ENCODE assay signal across 7 cellular contexts in the genomic region with DNA sequence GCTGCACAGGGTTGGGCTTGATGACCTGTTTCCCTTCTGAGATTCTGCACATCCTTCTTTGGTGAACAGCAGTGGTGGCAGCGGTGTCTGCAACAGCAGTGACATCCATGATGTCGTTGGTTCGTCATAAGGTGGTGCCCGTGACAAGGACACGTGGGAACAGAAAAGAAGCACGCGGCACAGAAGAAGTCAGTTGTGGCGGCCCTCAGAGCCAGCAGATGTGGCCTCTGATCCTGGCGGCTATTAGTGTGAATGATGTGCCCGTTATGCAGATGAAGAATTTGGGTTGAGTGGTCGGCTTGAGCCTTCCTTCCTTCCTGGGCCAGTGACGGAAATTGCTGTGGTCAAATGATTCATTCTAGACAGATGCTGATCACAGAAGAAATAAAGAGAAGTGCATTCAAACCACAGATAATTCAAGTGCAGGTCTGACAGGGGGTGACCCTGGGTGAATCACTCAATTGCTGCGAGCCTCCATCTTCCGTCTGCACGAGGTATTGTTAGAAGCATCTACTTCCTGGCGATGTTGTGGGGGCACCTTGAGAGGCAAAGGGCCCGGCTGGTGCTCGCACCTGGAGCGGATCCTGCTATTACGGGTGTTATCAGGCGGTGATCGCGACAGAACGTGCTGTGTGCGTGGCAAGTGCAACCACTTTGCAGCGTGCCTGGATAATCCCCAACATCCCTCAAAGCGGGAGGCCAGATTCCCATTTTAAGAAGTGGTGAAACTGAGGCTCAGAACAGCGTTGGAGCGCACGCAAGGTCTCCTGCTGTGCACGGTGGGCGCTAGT.
DNase-seq lines count a peak whose midpoint lies in the region; ATAC-seq and TF ChIP-seq lines count a peak whose summit lies in the region.

No MANE protein-coding gene starts in this region.

- WGBS in IMR-90 (ENCODE audit: extremely low coverage in 2 of 2, insufficient read length in 1 of 2), 2 experiments = 45% methylated on average over 13 of the region's 32 CpGs; no CpG with 5 or more reads in 1 of the 2 experiments

- H3K4me1 Mint-ChIP-seq in dendritic cell treated with granulocyte-macrophage colony-stimulating factor and Interleukin-4, amounts not matched to agents 40 ng/mL and 50 ng/mL, for 4 days (ENCODE audit: low read depth) = peaks cover 88% of the 10 kb centered on the region

- DNase-seq in IMR-90 (peak; percentile 95), NAMALWA (ENCODE audit: low spot score) (no peak)
- peak; percentile 34 for DNase-seq in activated CD4-positive, CD25-positive, alpha-beta regulatory T cell treated with anti-CD3 and anti-CD28 coated beads, Interleukin-2, amount 50 U/mL, for 72 hours
- peak in 3 of 4 experiments; percentile 7 to 23 (median 8) for DNase-seq in stimulated activated CD4-positive, alpha-beta T cell treated with anti-CD3 and anti-CD28 coated beads, Interleukin-1b, Interleukin-23, amount 100 ng/mL, for 24 hours (ENCODE audit: low read depth in 4 of 4, low spot score in 1 of 4)

- no peak overlapping the region for H3K18ac ChIP-seq in IMR-90 (ENCODE audit: low read depth, low read length)

- in situ Hi-C loops in IMR-90 (cut with MboI; ENCODE audit: low sequenced_read_pairs) = no loop called here

- no TSS peak for BruUV-seq in IMR-90 (replicated peaks; lab: Mats Ljungman, UMichigan)

- H4K5ac ChIP-seq in IMR-90 (ENCODE audit: low read depth, low read length) = no peak overlapping the region

- ATAC-seq in IMR-90 (ENCODE audit: low read depth) (peak; percentile 56), HG02938 (IDR thresholded peaks at IDR 0.05; ENCODE audit: unreplicated experiment) (no peak), GM19328 (IDR thresholded peaks at IDR 0.05; ENCODE audit: unreplicated experiment) (no peak)

- H2BK15ac ChIP-seq in IMR-90 (ENCODE audit: low read depth, low read length) = peak overlapping the region; percentile 29; the same call in 1 of the 3 replicates

- peaks cover 15% of the 10 kb centered on the region for H3K4me1 ChIP-seq in IMR-90 (ENCODE audit: control insufficient read depth, insufficient read depth, low read length)

- H3K79me1 ChIP-seq in IMR-90 (ENCODE audit: low read depth in 1 of 2, low read length in 2 of 2) = no peaks in the 10 kb centered on the region

- H3K23ac ChIP-seq in IMR-90 (ENCODE audit: low read depth, low read length) = peak overlapping the region; percentile 76; the same call in 1 of the 2 replicates

- H3K4ac ChIP-seq in IMR-90 (ENCODE audit: low read depth, low read length) = peak overlapping the region; percentile 69

- no peak overlapping the region for H3K4me3 ChIP-seq in IMR-90 (ENCODE audit: insufficient read depth, low read depth, low read length)

- H3K27ac ChIP-seq in IMR-90 (ENCODE audit: insufficient read depth, low read length) = no peak overlapping the region; the same call in 1 of the 2 replicates

- dilution Hi-C loops in IMR-90 (cut with HindIII; ENCODE audit: low sequenced_read_pairs, unreplicated experiment) = no loop called here

- no peaks in the 10 kb centered on the region for H3K36me3 Mint-ChIP-seq in dendritic cell treated with granulocyte-macrophage colony-stimulating factor and Interleukin-4, amounts not matched to agents 40 ng/mL and 50 ng/mL, for 4 days (ENCODE audit: low read depth)

- no peak overlapping the region for H3K56ac ChIP-seq in IMR-90 (ENCODE audit: extremely low read depth, insufficient read depth, low read length)

- H3K9me3 ChIP-seq in IMR-90 (ENCODE audit: control insufficient read depth, insufficient read depth, low read length) = no peaks in the 10 kb centered on the region

- peak overlapping the region; percentile 60 for H3K27ac Mint-ChIP-seq in dendritic cell treated with granulocyte-macrophage colony-stimulating factor and Interleukin-4, amounts not matched to agents 40 ng/mL and 50 ng/mL, for 4 days

- no peak overlapping the region for H3K4me2 ChIP-seq in IMR-90 (ENCODE audit: low read depth, low read length)

- TF ChIP-seq RAD21 in IMR-90 (IDR thresholded peaks at IDR 0.05; ENCODE audit: low read length) = 0 out of 2 replicates have a peak, but pooled peaks have one; percentile 9

- POLR2A ChIA-PET in IMR-90 (lab: Charles Lee; ENCODE audit: unreplicated experiment) = no interaction called here

- peak overlapping the region; percentile 87 for H2AK5ac ChIP-seq in IMR-90 (ENCODE audit: low read depth, low read length)

- H3K4me3 Mint-ChIP-seq in dendritic cell treated with granulocyte-macrophage colony-stimulating factor and Interleukin-4, amounts not matched to agents 40 ng/mL and 50 ng/mL, for 4 days = no peak overlapping the region

- H4K20me1 ChIP-seq in IMR-90 (ENCODE audit: insufficient read depth, low read length) = no peaks in the 10 kb centered on the region; the same call in 1 of the 2 replicates

- peak overlapping the region; percentile 65 for H2BK5ac ChIP-seq in IMR-90 (ENCODE audit: low read depth, low read length, poor library complexity, severe bottlenecking)

- peak overlapping the region; percentile 74 for H2AK9ac ChIP-seq in IMR-90 (replicated peaks; ENCODE audit: low read depth, low read length, poor library complexity)

- H3K27me3 ChIP-seq in IMR-90 (ENCODE audit: control insufficient read depth, insufficient read depth, low read length) = no peaks in the 10 kb centered on the region; the same call in 1 of the 2 replicates

- no peak for TF ChIP-seq CTCF in IMR-90 (conservative IDR thresholded peaks at IDR 0.05; ENCODE audit: low read depth, low read length)

- H4K8ac ChIP-seq in IMR-90 (ENCODE audit: low read depth in 2 of 2, low read length in 2 of 2) = peak overlapping the region in 1 of 2 experiments; percentile 62; a peak in 2 of 4 replicates

- peaks cover 14% of the 10 kb centered on the region for H3K9me1 ChIP-seq in IMR-90 (ENCODE audit: insufficient read depth, low read length)

- intact Hi-C loops in IMR-90 (cut with micrococcal nuclease) = no loop called here
- intact Hi-C loops in dendritic cell treated with granulocyte-macrophage colony-stimulating factor and Interleukin-4, amounts not matched to agents 40 ng/mL and 50 ng/mL, for 4 days (cut with micrococcal nuclease) = loop anchor here (2.0 to 10.0 kb wide), 2 partner anchors 15 to 95 kb away; no protein-coding TSS in a partner anchor

- TF ChIP-seq POLR2A in IMR-90 (IDR thresholded peaks at IDR 0.05; ENCODE audit: low read depth, low read length) = no peak

- H2AFZ ChIP-seq in IMR-90 (replicated peaks; ENCODE audit: low read length, poor library complexity) = peak overlapping the region; percentile 79

- H2BK120ac ChIP-seq in IMR-90 (ENCODE audit: low read depth, low read length) = peak overlapping the region; percentile 84

- peaks cover 55% of the 10 kb centered on the region for H3K27me3 Mint-ChIP-seq in dendritic cell treated with granulocyte-macrophage colony-stimulating factor and Interleukin-4, amounts not matched to agents 40 ng/mL and 50 ng/mL, for 4 days

- no peaks in the 10 kb centered on the region for H3K36me3 ChIP-seq in IMR-90 (ENCODE audit: control insufficient read depth, insufficient read depth, low read length)

- peak overlapping the region; percentile 65; the same call in 1 of the 2 replicates for H3K14ac ChIP-seq in IMR-90 (replicated peaks; ENCODE audit: low read depth, low read length)

- CTCF ChIA-PET in IMR-90 (lab: Yijun Ruan, JAX) = no interaction called here

- no peaks in the 10 kb centered on the region for H3K9me3 Mint-ChIP-seq in dendritic cell treated with granulocyte-macrophage colony-stimulating factor and Interleukin-4, amounts not matched to agents 40 ng/mL and 50 ng/mL, for 4 days

- H2BK20ac ChIP-seq in IMR-90 (ENCODE audit: low read depth, low read length) = peak overlapping the region; percentile 56; the same call in 1 of the 2 replicates

- peak overlapping the region; percentile 59 for H4K91ac ChIP-seq in IMR-90 (ENCODE audit: insufficient read depth, low read depth, low read length)

- H3K9ac ChIP-seq in IMR-90 (ENCODE audit: low read depth, low read length) = no peak overlapping the region

TF ChIP-seq in IMR-90, 13 proteins besides CTCF, POLR2A, EP300 and RAD21:
- TF ChIP-seq, protein P1, sequence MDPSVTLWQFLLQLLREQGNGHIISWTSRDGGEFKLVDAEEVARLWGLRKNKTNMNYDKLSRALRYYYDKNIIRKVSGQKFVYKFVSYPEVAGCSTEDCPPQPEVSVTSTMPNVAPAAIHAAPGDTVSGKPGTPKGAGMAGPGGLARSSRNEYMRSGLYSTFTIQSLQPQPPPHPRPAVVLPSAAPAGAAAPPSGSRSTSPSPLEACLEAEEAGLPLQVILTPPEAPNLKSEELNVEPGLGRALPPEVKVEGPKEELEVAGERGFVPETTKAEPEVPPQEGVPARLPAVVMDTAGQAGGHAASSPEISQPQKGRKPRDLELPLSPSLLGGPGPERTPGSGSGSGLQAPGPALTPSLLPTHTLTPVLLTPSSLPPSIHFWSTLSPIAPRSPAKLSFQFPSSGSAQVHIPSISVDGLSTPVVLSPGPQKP (IDR thresholded peaks at IDR 0.05; ENCODE audit: borderline replicate concordance, low read depth, low read length) = no peak
- peak; percentile 51; the same call in 1 of the 2 replicates for TF ChIP-seq BHLHE40 (IDR thresholded peaks at IDR 0.05; ENCODE audit: low read depth, low read length)
- no peak for TF ChIP-seq MXI1 (IDR thresholded peaks at IDR 0.05; ENCODE audit: borderline replicate concordance, low read depth, low read length)
- peak; percentile 76 for TF ChIP-seq USF2 (IDR thresholded peaks at IDR 0.05; ENCODE audit: low read depth, low read length)
- TF ChIP-seq FOS (IDR thresholded peaks at IDR 0.05; ENCODE audit: low read depth, low read length) = peak; percentile 75
- TF ChIP-seq RCOR1 (IDR thresholded peaks at IDR 0.05; ENCODE audit: insufficient replicate concordance, low read length) = peak; percentile 36
- no peak for TF ChIP-seq CEBPB (IDR thresholded peaks at IDR 0.05; ENCODE audit: low read depth, low read length)
- TF ChIP-seq SMC3 (IDR thresholded peaks at IDR 0.05; ENCODE audit: low read depth, low read length) = peak; percentile 18; the same call in 1 of the 2 replicates
- no peak; the same call in 1 of the 2 replicates for TF ChIP-seq MAFK (IDR thresholded peaks at IDR 0.05; ENCODE audit: low read depth, low read length)
- no peak for TF ChIP-seq RFX5 (IDR thresholded peaks at IDR 0.05; ENCODE audit: low read depth, low read length)
